ENCODE assay signal across 8 cellular contexts in genomic region chr4:1347410-1347864, GRCh38. TPM values are rescaled to one million over a fixed set of nuclear protein-coding genes. Genes with fewer than 3 reads are reported as not detected.
A peak's percentile ranks its signal among the peaks of the same experiment; 100 is the strongest.
DNase-seq lines count a peak whose midpoint lies in the region; ATAC-seq and TF ChIP-seq lines count a peak whose summit lies in the region.

No MANE protein-coding gene starts in this region.

- ATAC-seq in DND-41 (ENCODE audit: insufficient read depth, low read depth) = peak; percentile 32
- peak; percentile 20 for ATAC-seq in GM19438 (IDR thresholded peaks at IDR 0.05; ENCODE audit: low read depth, unreplicated experiment)
- ATAC-seq in HG03469 (IDR thresholded peaks at IDR 0.05; ENCODE audit: unreplicated experiment) = peak; percentile 20
- ATAC-seq in body of pancreas = peak; percentile 49
- peak; percentile 51 for ATAC-seq in sciatic nerve

- peak overlapping the region; percentile 72 for H2AFZ ChIP-seq in DND-41 (ENCODE audit: low read depth, low read length)

- peaks cover 7% of the 10 kb centered on the region for H4K20me1 ChIP-seq in DND-41 (ENCODE audit: insufficient read depth, low read length)

- peak in 2 of 3 donors; percentile 62 to 72 for TF ChIP-seq POLR2A in body of pancreas (IDR thresholded peaks at IDR 0.05)

- H3K4me3 ChIP-seq in DND-41 (ENCODE audit: low read depth in 1 of 2, low read length in 2 of 2) (peak overlapping the region; percentile 81 to 85), SJCRH30 (peak overlapping the region; percentile 84), body of pancreas (peak overlapping the region; percentile 13 to 62), iPS-15b (ENCODE audit: low read depth, low read length) (peak overlapping the region; percentile 77)

- WGBS in body of pancreas, 2 donors = 0 to 2% methylated on average over 11 to 43 of the region's 43 CpGs

- H3K27ac ChIP-seq in DND-41 (ENCODE audit: low read length) = peak overlapping the region; percentile 85
- peak overlapping the region; percentile 58 for H3K27ac ChIP-seq in SJCRH30
- H3K27ac ChIP-seq in body of pancreas = peak overlapping the region; percentile 93 to 100 (median 97)

- intact Hi-C loops in body of pancreas (cut with DNase I) (no loop called here), sciatic nerve (cut with DNase I) (loop anchor here (5.0 kb wide), 1 partner anchor 100 kb away; the partner anchor contains the start of gene CTBP1)

- DNase-seq in DND-41 = no peak
- DNase-seq in SJCRH30 = peak; percentile 78 to 80
- peak; percentile 76 to 87 (median 81) for DNase-seq in body of pancreas
- peak; percentile 85 for DNase-seq in sciatic nerve (ENCODE audit: low spot score)
- no peak for DNase-seq in hippocampal formation (lab: John Stamatoyannopoulos, UW)

- H3K9ac ChIP-seq in DND-41 (ENCODE audit: low read depth, low read length) (peak overlapping the region; percentile 90), iPS-15b (ENCODE audit: low read depth, low read length) (peak overlapping the region; percentile 89)

- H3K79me2 ChIP-seq in DND-41 (ENCODE audit: insufficient read depth, low read length) = peaks cover 42% of the 10 kb centered on the region

- peak overlapping the region; percentile 90 for H3K4me2 ChIP-seq in DND-41 (ENCODE audit: insufficient read depth, low read length)

- H3K4me1 ChIP-seq in DND-41 (ENCODE audit: insufficient read depth, low read length) = peaks cover 48% of the 10 kb centered on the region
- no peaks in the 10 kb centered on the region for H3K4me1 ChIP-seq in SJCRH30
- H3K4me1 ChIP-seq in body of pancreas = peaks cover 37% of the 10 kb centered on the region
- H3K4me1 ChIP-seq in iPS-15b (ENCODE audit: control insufficient read depth, insufficient read depth, low read length) = no peaks in the 10 kb centered on the region

- H3K36me3 ChIP-seq in DND-41 (ENCODE audit: insufficient read depth, low read length) (peaks cover 24% of the 10 kb centered on the region), SJCRH30 (0 out of 2 replicates have a peak, but pooled peaks cover under 1% of the 10 kb centered on the region), body of pancreas (replicated peaks in 1 of 2; ENCODE audit: insufficient read depth in 1 of 2, low read depth in 2 of 2) (peaks cover 0 to 2% of the 10 kb centered on the region in 2 donors), iPS-15b (ENCODE audit: control insufficient read depth, insufficient read depth, low read length) (peaks cover 19% of the 10 kb centered on the region)

- H3K9me3 ChIP-seq in DND-41 (ENCODE audit: insufficient read depth, low read length, severe bottlenecking) (no peaks in the 10 kb centered on the region), SJCRH30 (replicated peaks) (no peaks in the 10 kb centered on the region), body of pancreas (no peaks in the 10 kb centered on the region), iPS-15b (ENCODE audit: control insufficient read depth, insufficient read depth, low read length) (no peaks in the 10 kb centered on the region)

- TF ChIP-seq CTCF in DND-41 (IDR thresholded peaks at IDR 0.05; ENCODE audit: borderline replicate concordance, extremely low read depth, low read length, poor library complexity, severe bottlenecking) (no peak), body of pancreas (IDR thresholded peaks at IDR 0.05) (no peak)

- H3K27me3 ChIP-seq in DND-41 (ENCODE audit: insufficient read depth, low read length, poor library complexity) (no peaks in the 10 kb centered on the region), SJCRH30 (no peaks in the 10 kb centered on the region), body of pancreas (no peaks in the 10 kb centered on the region), iPS-15b (ENCODE audit: control insufficient read depth, insufficient read depth, low read length) (no peaks in the 10 kb centered on the region)

RNA-seq across cellular contexts. Expression of gene UVSSA, which starts 0.4 kb away (rescaled TPM):
- total RNA-seq in SJCRH30 (2014; rRNA removed; shearing (Covaris generic)) = 3.4 and 5.8 TPM in 2 replicates
- 10 to 100 TPM; 18.2 to 26.0 TPM for total RNA-seq in body of pancreas
- total RNA-seq in sciatic nerve = 33.5 TPM

RNA-seq across cellular contexts. Expression of gene MAEA, which starts 57.7 kb away (rescaled TPM):
- 54.1 and 55.3 TPM in 2 replicates for total RNA-seq in SJCRH30 (2014; rRNA removed; shearing (Covaris generic))
- total RNA-seq in body of pancreas (10 to 100 TPM; 68.7 to 88.0 TPM), sciatic nerve (68.6 TPM)

RNA-seq across cellular contexts. Expression of gene NKX1-1, which starts 58.8 kb away (rescaled TPM):
- total RNA-seq in SJCRH30 (2014; rRNA removed; shearing (Covaris generic)) = not detected in 2 replicates
- total RNA-seq in body of pancreas (not detected), sciatic nerve (not detected)

Comparison
In these comparisons a context has a peak if more than half of its experiments do, and no peak if none do; other contexts are left out.
1. DNase-seq: peak in SJCRH30 (2 of 2), body of pancreas (4 of 4) and sciatic nerve (single experiment); none in DND-41 (single experiment) and hippocampal formation (0 of 2).
2. Peak in every context shown above with its lines, with median percentiles within 50 percentile points of each other: ATAC-seq, H3K27ac ChIP-seq and H3K4me3 ChIP-seq.